Comparison of ENCODE assay signal across 9 cellular contexts in genomic region chr12:8629486-8630033, GRCh38.
DNase-seq lines count a peak whose midpoint lies in the region; ATAC-seq, FAIRE-seq and TF ChIP-seq lines count a peak whose summit lies in the region.
"Had no signal": no experiment of that assay in that cellular context is flagged by ENCODE, and none has a peak within 500 bp of the region (broad histone marks: within the 10 kb centered on the region; RNA-seq: fewer than 3 reads in every experiment).

No MANE protein-coding gene starts in this region.

- H3K9me3 ChIP-seq in adipocyte (ENCODE audit: control insufficient read depth, low read length), result no peaks in the 10 kb centered on the region

- H3K4me1 ChIP-seq in ACC112 (ENCODE audit: control insufficient read depth, insufficient read depth, low read length, unreplicated experiment) (peaks cover 20% of the 10 kb centered on the region), adipocyte (ENCODE audit: control insufficient read depth, insufficient read depth, low read length) (peaks cover 21% of the 10 kb centered on the region)

- DNase-seq in GM19238 (ENCODE audit: insufficient read length, low spot score) (peak; percentile 49), adipocyte (ENCODE audit: low read depth) (peak; percentile 52), SKM-1 (lab: John Stamatoyannopoulos, UW; ENCODE audit: unreplicated experiment) (no peak), D721Med (ENCODE audit: insufficient read length, low spot score) (no peak), Kasumi-1 (lab: John Stamatoyannopoulos, UW) (no peak), NOMO-1 treated with DMSO at 0.1 percent for 48 hours (lab: John Stamatoyannopoulos, UW; ENCODE audit: unreplicated experiment) (no peak)

- no peaks in the 10 kb centered on the region for H3K27me3 ChIP-seq in ACC112 (ENCODE audit: insufficient read depth, low read length)
- H3K27me3 ChIP-seq in adipocyte (replicated peaks; ENCODE audit: control insufficient read depth, insufficient read depth, low read length), result no peaks in the 10 kb centered on the region

- H3K36me3 ChIP-seq in ACC112 (ENCODE audit: insufficient read depth, low read length), result no peaks in the 10 kb centered on the region
- H3K36me3 ChIP-seq in adipocyte (ENCODE audit: control insufficient read depth, insufficient read depth, low read length, severe bottlenecking), result no peaks in the 10 kb centered on the region

- peak; percentile 94 for ATAC-seq in HG02973 (IDR thresholded peaks at IDR 0.05; ENCODE audit: unreplicated experiment)

- H3K9ac ChIP-seq in adipocyte (ENCODE audit: low read length), result no peak overlapping the region

- no peak overlapping the region for H2AFZ ChIP-seq in ACC112 (ENCODE audit: low read length, unreplicated experiment)

- no peak overlapping the region for H3K4me3 ChIP-seq in ACC112 (ENCODE audit: low read depth, low read length)
- no peak overlapping the region for H3K4me3 ChIP-seq in adipocyte (ENCODE audit: low read length)

- no peaks in the 10 kb centered on the region for H3K79me2 ChIP-seq in ACC112 (ENCODE audit: control insufficient read depth, insufficient read depth, low read length, unreplicated experiment)

- no peak for FAIRE-seq in D721Med (lab: Jason Lieb, UNC)

- TF ChIP-seq CTCF in D721Med (IDR thresholded peaks at IDR 0.05; ENCODE audit: insufficient read depth, missing control alignments), result no peak

- peak overlapping the region; percentile 33; the same call in 1 of the 2 replicates for H3K27ac ChIP-seq in ACC112 (ENCODE audit: low read depth, low read length)
- H3K27ac ChIP-seq: C4-2B had no signal

Comparison
In these comparisons a context has a peak if more than half of its experiments do, and no peak if none do; other contexts are left out.
1. DNase-seq: peak in GM19238 (single experiment) and adipocyte (single experiment); none in SKM-1 (single experiment), D721Med (single experiment), Kasumi-1 (0 of 2) and NOMO-1 treated with DMSO at 0.1 percent for 48 hours (single experiment).